9 cellular contexts compared by ENCODE assay signal in the genomic region with DNA sequence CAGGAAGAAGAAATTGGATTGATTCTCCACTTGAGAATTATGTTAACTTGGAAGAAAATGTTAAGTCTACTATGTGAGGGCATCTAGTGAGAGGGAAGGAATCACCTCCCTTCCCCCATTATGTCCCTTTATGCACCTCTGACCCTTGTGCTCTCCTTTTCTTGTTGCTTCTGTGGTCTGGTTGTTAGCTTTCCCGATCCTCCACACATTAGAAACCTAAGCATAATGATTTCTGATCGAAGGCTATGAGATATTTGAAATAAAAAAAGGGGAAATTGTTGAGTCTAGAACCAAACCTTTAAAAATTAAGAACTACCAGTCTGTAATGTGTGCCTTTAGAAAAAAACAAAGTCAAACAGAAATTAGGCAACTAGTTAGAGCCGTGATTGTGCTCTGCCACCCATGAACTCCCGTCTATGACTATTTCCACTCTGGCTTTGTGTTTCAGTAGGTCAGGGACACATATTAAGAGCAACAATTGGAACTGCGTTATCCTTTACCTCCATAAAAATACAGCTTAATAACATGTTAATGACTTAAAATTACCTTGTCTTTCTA. TPM values are rescaled to one million over a fixed set of nuclear protein-coding genes. Genes with fewer than 3 reads are reported as not detected.
A peak's percentile ranks its signal among the peaks of the same experiment; 100 is the strongest.
DNase-seq lines count a peak whose midpoint lies in the region; ATAC-seq and TF ChIP-seq lines count a peak whose summit lies in the region.
"Had no signal": no experiment of that assay in that cellular context is flagged by ENCODE, and none has a peak within 500 bp of the region (broad histone marks: within the 10 kb centered on the region; RNA-seq: fewer than 3 reads in every experiment).

No MANE protein-coding gene starts in this region.

- TF ChIP-seq EP300 in gastroesophageal sphincter (IDR thresholded peaks at IDR 0.05), result no peak

- in situ Hi-C loops in KBM-7 (cut with MboI; ENCODE audit: low pct_unique_long_range_greater_than_20kb, low sequenced_read_pairs), result no loop called here

- H3K4me1 ChIP-seq in ES-I3 (ENCODE audit: insufficient read depth, low read length) (peaks cover 27% of the 10 kb centered on the region), RWPE2 (ENCODE audit: insufficient read depth, poor library complexity, severe bottlenecking) (peaks cover 35% of the 10 kb centered on the region), psoas muscle (no peaks in the 10 kb centered on the region), gastroesophageal sphincter (peaks cover 0 to 21% (median 0%) of the 10 kb centered on the region in 3 donors)

- no peak for TF ChIP-seq POLR2A in gastroesophageal sphincter (IDR thresholded peaks at IDR 0.05)

- peaks cover 24 to 42% of the 10 kb centered on the region in 2 donors for H3K27me3 Mint-ChIP-seq in natural killer cell (ENCODE audit: low read depth in 2 of 2)

- TF ChIP-seq CTCF in RWPE2 (IDR thresholded peaks at IDR 0.05; ENCODE audit: poor library complexity, severe bottlenecking) (no peak), fibroblast of villous mesenchyme (IDR thresholded peaks at IDR 0.05; ENCODE audit: insufficient read depth, low read depth, low read length) (no peak), psoas muscle (IDR thresholded peaks at IDR 0.05) (no peak), natural killer cell (IDR thresholded peaks at IDR 0.05) (no peak), gastroesophageal sphincter (IDR thresholded peaks at IDR 0.05) (no peak)

- peak overlapping the region; percentile 93 for H3K9ac ChIP-seq in ES-I3 (ENCODE audit: low read depth, low read length)

- H3K36me3 ChIP-seq in ES-I3 (ENCODE audit: insufficient read depth, low read length), result no peaks in the 10 kb centered on the region
- H3K36me3 ChIP-seq in RWPE2 (ENCODE audit: low read depth), result no peaks in the 10 kb centered on the region
- H3K36me3 ChIP-seq in psoas muscle (ENCODE audit: insufficient read depth in 1 of 2, low read depth in 1 of 2), result no peaks in the 10 kb centered on the region
- no peaks in the 10 kb centered on the region for H3K36me3 ChIP-seq in gastroesophageal sphincter

- H3K27ac ChIP-seq in RWPE2 (ENCODE audit: poor library complexity, severe bottlenecking), result peak overlapping the region; percentile 50
- H3K27ac ChIP-seq in psoas muscle, result no peak overlapping the region
- peak overlapping the region in 2 of 4 donors; percentile 79 to 85 for H3K27ac ChIP-seq in gastroesophageal sphincter

- ATAC-seq in RWPE2 (ENCODE audit: low read depth) (no peak), psoas muscle (peak in 1 of 4 donors; percentile 13), natural killer cell (no peak), gastroesophageal sphincter (no peak)

- peaks cover 24% of the 10 kb centered on the region for H3K36me3 Mint-ChIP-seq in natural killer cell

- H3K27me3 ChIP-seq in RWPE2 (ENCODE audit: insufficient read depth, poor library complexity, severe bottlenecking) (no peaks in the 10 kb centered on the region), psoas muscle (ENCODE audit: insufficient read depth in 3 of 3, low read length in 2 of 3) (peaks cover 0 to 35% (median 4%) of the 10 kb centered on the region in 3 donors), gastroesophageal sphincter (peaks cover 44% of the 10 kb centered on the region)

- H3K9me3 ChIP-seq in ES-I3 (ENCODE audit: control insufficient read depth, insufficient read depth, low read length) (no peaks in the 10 kb centered on the region), RWPE2 (ENCODE audit: severe bottlenecking) (no peaks in the 10 kb centered on the region), psoas muscle (no peaks in the 10 kb centered on the region), gastroesophageal sphincter (no peaks in the 10 kb centered on the region)

- H3K4me3 ChIP-seq in RWPE2 (ENCODE audit: severe bottlenecking) (peak overlapping the region; percentile 80), fibroblast of villous mesenchyme (ENCODE audit: low read depth, low read length) (peak overlapping the region; percentile 90), psoas muscle (peak overlapping the region; percentile 59), gastroesophageal sphincter (peak overlapping the region in 1 of 2 donors; percentile 59)

- H3K9me3 Mint-ChIP-seq in natural killer cell, result peaks cover 4 to 9% of the 10 kb centered on the region in 2 donors

- no peak overlapping the region for H3K27ac Mint-ChIP-seq in natural killer cell

- no peak overlapping the region for H3K4me3 Mint-ChIP-seq in natural killer cell

- WGBS in psoas muscle, 3 donors, result 6 to 17% (median 13%) methylated on average over 5 of the region's 5 CpGs
- 12 to 16% methylated on average over 5 of the region's 5 CpGs for WGBS in gastroesophageal sphincter (ENCODE audit: low coverage in 1 of 2), 2 donors

- DNase-seq in RWPE2 (ENCODE audit: low spot score) (no peak), fibroblast of villous mesenchyme (ENCODE audit: low read depth) (no peak), psoas muscle (no peak), KBM-7 (no peak), natural killer cell (no peak), GM19238 (ENCODE audit: insufficient read length, low spot score) (no peak)
- DNase-seq: activated CD4-positive, CD25-positive, alpha-beta regulatory T cell treated with anti-CD3 and anti-CD28 coated beads, Interleukin-2, amount 50 U/mL, for 72 hours had no signal

- H3K4me1 Mint-ChIP-seq in natural killer cell, result no peaks in the 10 kb centered on the region

- intact Hi-C loops in psoas muscle (cut with DNase I), result no loop called here
- intact Hi-C loops in natural killer cell (cut with micrococcal nuclease), result no loop called here

RNA-seq across cellular contexts. Expression of gene GPC6, which starts 0.5 kb away (rescaled TPM):
- total RNA-seq in fibroblast of villous mesenchyme (6.0 and 16.1 TPM in 2 replicates), psoas muscle (1 to 10 TPM in 1 of 4 donors, under 1 TPM in 3; 0.17 to 3.7 (median 0.57) TPM), natural killer cell (not detected), gastroesophageal sphincter (10 to 100 TPM; 13.7 to 21.7 (median 16.5) TPM)
- under 1 TPM; 0.07 to 0.70 (median 0.20) TPM for polyA plus RNA-seq in psoas muscle
